ENCODE assay signal across 25 cellular contexts in the genomic region with DNA sequence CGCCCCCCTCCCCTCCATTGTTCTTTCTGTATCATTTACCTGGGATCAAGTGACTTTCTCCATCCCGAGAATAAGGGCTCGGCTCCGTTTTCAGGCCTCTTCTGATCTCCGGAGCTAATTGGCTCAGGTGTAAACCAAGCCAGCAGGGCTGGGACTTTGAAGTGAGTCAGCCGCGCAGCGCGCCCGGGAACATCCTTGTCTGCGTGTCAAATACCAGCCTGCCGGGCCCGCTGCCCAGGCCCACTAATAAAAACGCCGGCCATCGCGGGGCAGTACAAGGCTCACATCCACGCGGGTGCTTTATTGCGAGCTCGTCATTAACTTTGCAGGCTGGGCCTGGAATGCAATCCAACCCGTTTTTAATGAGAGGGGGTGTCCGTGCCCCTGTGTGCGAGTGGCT.
A peak's percentile ranks its signal among the peaks of the same experiment; 100 is the strongest.
DNase-seq lines count a peak whose midpoint lies in the region; ATAC-seq and TF ChIP-seq lines count a peak whose summit lies in the region.
"Had no signal": no experiment of that assay in that cellular context is flagged by ENCODE, and none has a peak within 500 bp of the region (broad histone marks: within the 10 kb centered on the region; RNA-seq: fewer than 3 reads in every experiment).

No MANE protein-coding gene starts in this region.

- peaks cover 3% of the 10 kb centered on the region for H3K27me3 Mint-ChIP-seq in neural crest cell (ENCODE audit: low read depth)
- no peaks in the 10 kb centered on the region for H3K27me3 Mint-ChIP-seq in T-cell
- H3K27me3 Mint-ChIP-seq: activated T-helper 17 cell treated with anti-CD3 and anti-CD28 coated beads, Interleukin-2, amount 50 U/mL, for 72 hours had no signal

- no TSS peak for BruUV-seq in mammary epithelial cell (replicated peaks; lab: Mats Ljungman, UMichigan)

- 17% methylated on average over 7 of the region's 24 CpGs for WGBS in mammary epithelial cell (ENCODE audit: low coverage, missing lambda C conversion rate)

- dilution Hi-C loops in mammary epithelial cell (cut with HindIII; ENCODE audit: low sequenced_read_pairs), result no loop called here

- no peak overlapping the region for H3K9ac ChIP-seq in mammary epithelial cell (ENCODE audit: insufficient read depth, low read length)
- H3K9ac ChIP-seq: BLaER1 treated with 17β-estradiol and CSF1 and Interleukin-3, amounts not matched to agents 10 nM and 100 nM; KMS-11 had no signal

- H2AFZ ChIP-seq in mammary epithelial cell (ENCODE audit: low read depth, low read length), result no peak overlapping the region

- no peaks in the 10 kb centered on the region for H4K20me1 ChIP-seq in mammary epithelial cell (ENCODE audit: insufficient read depth, low read length)
- H4K20me1 ChIP-seq: BLaER1 treated with 17β-estradiol and CSF1 and Interleukin-3, amounts not matched to agents 10 nM and 100 nM had no signal

- in situ Hi-C loops in mammary epithelial cell (cut with MboI; ENCODE audit: low sequenced_read_pairs in 2 of 2), result no loop called here

- peak overlapping the region; percentile 51 for H3K4me3 Mint-ChIP-seq in neural crest cell
- no peak overlapping the region for H3K4me3 Mint-ChIP-seq in T-cell
- H3K4me3 Mint-ChIP-seq: activated naive CD8-positive, alpha-beta T cell treated with anti-CD3 and anti-CD28 coated beads for 36 hours; activated T-helper 17 cell treated with anti-CD3 and anti-CD28 coated beads, Interleukin-2, amount 50 U/mL, for 72 hours; H9; stimulated activated effector memory CD8-positive, alpha-beta T cell treated with anti-CD3 and anti-CD28 coated beads, Interleukin-12 subunit alpha, Interleukin-12 subunit beta, amount 100 ng/mL, for 72 hours had no signal

- no peak overlapping the region for H3K4me2 ChIP-seq in mammary epithelial cell (ENCODE audit: insufficient read depth, low read depth, low read length)
- H3K4me2 ChIP-seq: BLaER1 treated with 17β-estradiol and CSF1 and Interleukin-3, amounts not matched to agents 10 nM and 100 nM; KMS-11 had no signal

- H3K4me3 ChIP-seq in mammary epithelial cell (replicated peaks in 1 of 3; ENCODE audit: insufficient read depth in 1 of 3, low read depth in 2 of 3, low read length in 3 of 3), result no peak overlapping the region
- H3K4me3 ChIP-seq: BLaER1 treated with 17β-estradiol and CSF1 and Interleukin-3, amounts not matched to agents 10 nM and 100 nM; ovary; suprapubic skin had no signal

- H3K4me1 Mint-ChIP-seq in neural crest cell, result peaks cover 53% of the 10 kb centered on the region
- no peaks in the 10 kb centered on the region for H3K4me1 Mint-ChIP-seq in T-cell
- H3K4me1 Mint-ChIP-seq: activated naive CD8-positive, alpha-beta T cell treated with anti-CD3 and anti-CD28 coated beads for 36 hours; activated T-helper 17 cell treated with anti-CD3 and anti-CD28 coated beads, Interleukin-2, amount 50 U/mL, for 72 hours; stimulated activated effector memory CD8-positive, alpha-beta T cell treated with anti-CD3 and anti-CD28 coated beads, Interleukin-12 subunit alpha, Interleukin-12 subunit beta, amount 100 ng/mL, for 72 hours had no signal

- POLR2A ChIA-PET in T-cell (lab: Charles Lee), result no interaction called here

- H3K9me3 ChIP-seq in mammary epithelial cell (replicated peaks; ENCODE audit: insufficient read depth, low read length), result peaks cover 33% of the 10 kb centered on the region
- H3K9me3 ChIP-seq: BLaER1 treated with 17β-estradiol and CSF1 and Interleukin-3, amounts not matched to agents 10 nM and 100 nM; ovary; suprapubic skin had no signal

- no peak for ATAC-seq in T-cell (replicated peaks in 1 of 4)
- ATAC-seq in GM18520 (IDR thresholded peaks at IDR 0.05; ENCODE audit: unreplicated experiment), result no peak
- ATAC-seq: activated T-helper 17 cell treated with anti-CD3 and anti-CD28 coated beads, Interleukin-2, amount 50 U/mL, for 72 hours; stimulated activated effector memory CD8-positive, alpha-beta T cell treated with anti-CD3 and anti-CD28 coated beads, Interleukin-12 subunit alpha, Interleukin-12 subunit beta, amount 100 ng/mL, for 72 hours had no signal

- H3K9me3 Mint-ChIP-seq in neural crest cell, result no peaks in the 10 kb centered on the region
- H3K9me3 Mint-ChIP-seq in T-cell, result peaks cover 0 to 6% (median 4%) of the 10 kb centered on the region in 3 donors
- H3K9me3 Mint-ChIP-seq: H9 had no signal

- H3K36me3 ChIP-seq in mammary epithelial cell (ENCODE audit: insufficient read depth, low read length), result no peaks in the 10 kb centered on the region
- H3K36me3 ChIP-seq: BLaER1 treated with 17β-estradiol and CSF1 and Interleukin-3, amounts not matched to agents 10 nM and 100 nM; ovary; suprapubic skin had no signal

- TF ChIP-seq CTCF in neural crest cell (conservative IDR thresholded peaks at IDR 0.05) (no peak), mammary epithelial cell (conservative IDR thresholded peaks at IDR 0.05 in 1 of 2, IDR thresholded peaks at IDR 0.05 in 1 of 2; ENCODE audit: extremely low read depth in 1 of 2, insufficient read depth in 1 of 2, low read depth in 1 of 2, low read length in 2 of 2) (no peak)

- no peak overlapping the region for H3K27ac Mint-ChIP-seq in neural crest cell (ENCODE audit: unreplicated experiment)
- no peak overlapping the region for H3K27ac Mint-ChIP-seq in T-cell
- H3K27ac Mint-ChIP-seq: activated naive CD8-positive, alpha-beta T cell treated with anti-CD3 and anti-CD28 coated beads for 36 hours; activated T-helper 17 cell treated with anti-CD3 and anti-CD28 coated beads, Interleukin-2, amount 50 U/mL, for 72 hours; stimulated activated effector memory CD8-positive, alpha-beta T cell treated with anti-CD3 and anti-CD28 coated beads, Interleukin-12 subunit alpha, Interleukin-12 subunit beta, amount 100 ng/mL, for 72 hours had no signal

- H3K27ac ChIP-seq in mammary epithelial cell (ENCODE audit: insufficient read depth, low read depth, low read length), result no peak overlapping the region
- H3K27ac ChIP-seq: BLaER1 treated with 17β-estradiol and CSF1 and Interleukin-3, amounts not matched to agents 10 nM and 100 nM; KMS-11; ovary; suprapubic skin had no signal

- DNase-seq in DMS79 treated with DMSO at 0.1 percent for 48 hours (lab: John Stamatoyannopoulos, UW) (peak; percentile 31), NCI-H1105 treated with DMSO at 0.1 percent for 48 hours (lab: John Stamatoyannopoulos, UW) (peak; percentile 13), NCI-H748 (lab: John Stamatoyannopoulos, UW; ENCODE audit: unreplicated experiment) (peak; percentile 94), neural crest cell (ENCODE audit: low read depth, low spot score) (no peak), T-cell (no peak), NCI-H1048 (lab: John Stamatoyannopoulos, UW) (no peak), mammary epithelial cell (no peak)
- DNase-seq: ACHN; activated CD4-positive, alpha-beta T cell treated with anti-CD3 and anti-CD28 coated beads for 48 hours; activated naive CD8-positive, alpha-beta T cell treated with anti-CD3 and anti-CD28 coated beads for 36 hours; effector CD4-positive, alpha-beta T cell; foreskin melanocyte; GF-D8; H9; NCI-H1436; NCI-H510A treated with DMSO at 0.1 percent for 48 hours; ovary; SHP77 treated with DMSO at 0.1 percent for 48 hours; T-helper 1 cell had no signal

- H3K79me2 ChIP-seq in mammary epithelial cell (ENCODE audit: insufficient read depth, low read length), result no peaks in the 10 kb centered on the region

- H3K36me3 Mint-ChIP-seq in neural crest cell (ENCODE audit: low read depth) (no peaks in the 10 kb centered on the region), T-cell (no peaks in the 10 kb centered on the region)
- H3K36me3 Mint-ChIP-seq: activated naive CD8-positive, alpha-beta T cell treated with anti-CD3 and anti-CD28 coated beads for 36 hours; stimulated activated effector memory CD8-positive, alpha-beta T cell treated with anti-CD3 and anti-CD28 coated beads, Interleukin-12 subunit alpha, Interleukin-12 subunit beta, amount 100 ng/mL, for 72 hours had no signal

- H3K27me3 ChIP-seq in mammary epithelial cell (ENCODE audit: insufficient read depth, low read length), result no peaks in the 10 kb centered on the region
- H3K27me3 ChIP-seq: BLaER1 treated with 17β-estradiol and CSF1 and Interleukin-3, amounts not matched to agents 10 nM and 100 nM; ovary; suprapubic skin had no signal

- intact Hi-C loops in mammary epithelial cell (cut with micrococcal nuclease), result no loop called here

- CTCF ChIA-PET in T-cell (lab: Charles Lee) (no interaction called here), mammary epithelial cell (lab: Charles Lee; ENCODE audit: low non-redundant PET) (no interaction called here)

- H3K4me1 ChIP-seq in mammary epithelial cell (ENCODE audit: insufficient read depth, low read length), result no peaks in the 10 kb centered on the region
- H3K4me1 ChIP-seq: suprapubic skin had no signal

Comparison
In these comparisons a context has a peak if more than half of its experiments do, and no peak if none do; other contexts are left out.
1. DNase-seq: peak in DMS79 treated with DMSO at 0.1 percent for 48 hours (single experiment), NCI-H1105 treated with DMSO at 0.1 percent for 48 hours (single experiment) and NCI-H748 (single experiment); none in neural crest cell (single experiment), T-cell (0 of 34), NCI-H1048 (single experiment) and mammary epithelial cell (single experiment).